22 cellular contexts compared by ENCODE assay signal in the genomic region with DNA sequence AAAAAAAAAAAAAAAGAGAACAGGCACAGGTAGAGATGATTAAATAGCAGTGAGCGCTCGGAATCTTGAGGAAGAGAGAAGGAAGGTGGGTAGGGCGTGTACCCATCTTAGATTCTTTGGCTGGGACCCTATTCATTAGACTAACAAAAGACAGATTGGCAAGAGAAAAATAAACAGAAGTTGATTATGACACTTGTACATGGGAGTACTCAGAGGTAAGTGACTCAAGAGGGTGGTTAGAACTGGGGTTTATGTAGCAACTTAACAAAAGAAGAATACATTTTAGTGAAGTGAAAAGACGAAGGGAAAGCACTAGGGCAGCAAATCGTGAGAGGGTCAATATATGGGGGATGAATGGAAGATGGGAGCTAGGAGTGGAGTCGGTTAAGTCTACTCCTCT.
"Had no signal": no experiment of that assay in that cellular context is flagged by ENCODE, and none has a peak within 500 bp of the region (broad histone marks: within the 10 kb centered on the region; RNA-seq: fewer than 3 reads in every experiment).

No MANE protein-coding gene starts in this region.

- H3K36me3 Mint-ChIP-seq: naive thymus-derived CD8-positive, alpha-beta T cell had no signal

- H3K4me3 ChIP-seq: esophagus squamous epithelium, heart right ventricle, right lobe of liver, smooth muscle cell, stomach, testis, upper lobe of left lung had no signal

- H3K4me2 ChIP-seq: smooth muscle cell had no signal

- H3K9me3 Mint-ChIP-seq: activated T-helper 2 cell treated with anti-CD3 and anti-CD28 coated beads, Interferon-gamma antibody, Interleukin-2, Interleukin-4, amounts not matched to agents 10 μg/mL and 5 μg/mL and 100 μg/mL, durations not matched to agents 14 hours and 24 hours and 36 hours; naive thymus-derived CD8-positive, alpha-beta T cell had no signal

- H3K4me3 Mint-ChIP-seq: naive thymus-derived CD8-positive, alpha-beta T cell had no signal

- H3K27me3 ChIP-seq: brain microvascular endothelial cell, right lobe of liver, testis, upper lobe of left lung had no signal

- H3K27ac Mint-ChIP-seq: activated T-helper 2 cell treated with anti-CD3 and anti-CD28 coated beads, Interferon-gamma antibody, Interleukin-2, Interleukin-4, amounts not matched to agents 10 μg/mL and 5 μg/mL and 100 μg/mL, durations not matched to agents 14 hours and 24 hours and 36 hours had no signal

- H2AFZ ChIP-seq: parathyroid adenoma had no signal

- H3K79me2 ChIP-seq: parathyroid adenoma had no signal

- H3K36me3 ChIP-seq: brain microvascular endothelial cell, esophagus squamous epithelium, heart right ventricle, right lobe of liver, stomach, upper lobe of left lung, WERI-Rb-1 had no signal

- DNase-seq: activated CD4-positive, alpha-beta T cell treated with anti-CD3 and anti-CD28 coated beads for 1 hour; activated CD4-positive, alpha-beta T cell treated with anti-CD3 and anti-CD28 coated beads, Interleukin-2, amount 50 U/mL, for 4 hours; activated naive CD4-positive, alpha-beta T cell treated with Interleukin-2 at 50 U/mL for 16 hours; activated T-cell treated with anti-CD3 and anti-CD28 coated beads for 4 hours; anterior cingulate cortex; brain microvascular endothelial cell; cerebellar nuclear complex; cortex of kidney; esophagus squamous epithelium; heart right ventricle; mesenchymal stem cell; naive thymus-derived CD8-positive, alpha-beta T cell; right lobe of liver; stimulated activated CD4-positive, alpha-beta T cell treated with anti-CD3 and anti-CD28 coated beads, Interleukin-4, amount 100 ng/mL, for 1 hour; stomach; testis; upper lobe of left lung; WERI-Rb-1 had no signal

- H3K27ac ChIP-seq: brain microvascular endothelial cell, heart right ventricle, parathyroid adenoma, right lobe of liver, stomach, testis, upper lobe of left lung, WERI-Rb-1 had no signal

- FAIRE-seq: endometrium had no signal

- H3K9me3 ChIP-seq: esophagus squamous epithelium, heart right ventricle, right lobe of liver, stomach, testis, upper lobe of left lung had no signal

- ATAC-seq: heart right ventricle; naive thymus-derived CD8-positive, alpha-beta T cell had no signal

- H3K4me1 ChIP-seq: heart right ventricle, parathyroid adenoma, testis, upper lobe of left lung had no signal
